ENCODE assay signal across 32 cellular contexts in genomic region chr2:165961818-165962217, GRCh38.
"Had no signal": no experiment of that assay in that cellular context is flagged by ENCODE, and none has a peak within 500 bp of the region (broad histone marks: within the 10 kb centered on the region; RNA-seq: fewer than 3 reads in every experiment).

No MANE protein-coding gene starts in this region.

- H3K27me3 ChIP-seq: adrenal gland, ascending aorta, body of pancreas, brain microvascular endothelial cell, breast epithelium, cardiac muscle cell had no signal

- DNase-seq: activated effector memory CD4-positive, alpha-beta T cell treated with anti-CD3 and anti-CD28 coated beads, Interleukin-2, amount 50 U/mL, for 16 hours; activated effector memory CD4-positive, alpha-beta T cell treated with Interleukin-2 at 50 U/mL for 16 hours; activated gamma-delta T cell; activated gamma-delta T cell treated with Interleukin-2 at 50 U/mL for 16 hours; activated naive CD4-positive, alpha-beta T cell; activated naive CD4-positive, alpha-beta T cell treated with anti-CD3 and anti-CD28 coated beads for 36 hours; activated naive CD4-positive, alpha-beta T cell treated with anti-CD3 and anti-CD28 coated beads, Interleukin-2, amount 10 ng/mL, durations not matched to agents 7 days and 5 days; activated naive CD4-positive, alpha-beta T cell treated with anti-CD3 and anti-CD28 coated beads, Interleukin-2, amount 50 U/mL, for 16 hours; activated naive CD4-positive, alpha-beta T cell treated with Interleukin-2 at 50 U/mL for 16 hours; activated naive CD8-positive, alpha-beta T cell treated with anti-CD3 and anti-CD28 coated beads for 36 hours; activated naive CD8-positive, alpha-beta T cell treated with anti-CD3 and anti-CD28 coated beads, Interleukin-2, amount 10 ng/mL, durations not matched to agents 7 days and 5 days; activated naive CD8-positive, alpha-beta T cell treated with anti-CD3 and anti-CD28 coated beads, Interleukin-2, amount 50 U/mL, for 24 hours; activated T-cell treated with anti-CD3 and anti-CD28 coated beads, Interleukin-2, amount 50 U/mL, for 1 hour; activated T-cell treated with anti-CD3 and anti-CD28 coated beads, Interleukin-2, amount 50 U/mL, for 24 hours; activated T-cell treated with anti-CD3 and anti-CD28 coated beads, Interleukin-2, amount 50 U/mL, for 4 hours; activated T-cell treated with anti-CD3 and anti-CD28 coated beads, Interleukin-2, amount 50 U/mL, for 48 hours; activated T-cell treated with anti-CD3 and anti-CD28 coated beads, Interleukin-2, amount 50 U/mL, for 72 hours; adrenal gland; amniotic stem cell; amygdala; anterior cingulate cortex; aorta; body of pancreas; brain microvascular endothelial cell; caudate nucleus; central memory CD4-positive, alpha-beta T cell; cerebellar nuclear complex had no signal

- H3K27ac ChIP-seq: adrenal gland, ascending aorta, body of pancreas, brain microvascular endothelial cell, breast epithelium, cardiac muscle cell had no signal

- H3K4me3 ChIP-seq: adrenal gland, ascending aorta, body of pancreas, breast epithelium, cardiac muscle cell had no signal

- H3K36me3 ChIP-seq: adrenal gland, ascending aorta, brain microvascular endothelial cell, breast epithelium, cardiac muscle cell had no signal

- ATAC-seq: activated naive CD4-positive, alpha-beta T cell treated with anti-CD3 and anti-CD28 coated beads, Interleukin-2, amount 50 U/mL, for 72 hours; activated naive CD8-positive, alpha-beta T cell treated with anti-CD3 and anti-CD28 coated beads, Interleukin-2, amount 50 U/mL, for 24 hours; activated T-cell treated with anti-CD3 and anti-CD28 coated beads, Interleukin-2, amount 50 U/mL, for 4 hours; activated T-cell treated with anti-CD3 and anti-CD28 coated beads, Interleukin-2, amount 50 U/mL, for 72 hours; activated T-helper 17 cell treated with anti-CD3 and anti-CD28 coated beads, Interleukin-2, amount 50 U/mL, for 72 hours; body of pancreas had no signal

- H3K9me3 ChIP-seq: adrenal gland, ascending aorta, body of pancreas, breast epithelium had no signal

- H3K4me1 ChIP-seq: adrenal gland, ascending aorta, body of pancreas, breast epithelium had no signal
